In genomic region chr19:3369337-3370213, GRCh38 we compare ENCODE assay signal across 8 cellular contexts. TPM values are rescaled to one million over a fixed set of nuclear protein-coding genes. Genes with fewer than 3 reads are reported as not detected.
A peak's percentile ranks its signal among the peaks of the same experiment; 100 is the strongest.
DNase-seq lines count a peak whose midpoint lies in the region; ATAC-seq and TF ChIP-seq lines count a peak whose summit lies in the region.

No MANE protein-coding gene starts in this region.

- H3K36me3 ChIP-seq in Panc1 (ENCODE audit: control insufficient read depth, insufficient read depth, low read length): no peaks in the 10 kb centered on the region
- no peaks in the 10 kb centered on the region for H3K36me3 ChIP-seq in esophagus squamous epithelium

- H3K4me1 ChIP-seq in Panc1 (ENCODE audit: control insufficient read depth, insufficient read depth, low read length): peaks cover 55% of the 10 kb centered on the region
- peaks cover 38 to 97% (median 40%) of the 10 kb centered on the region in 3 donors for H3K4me1 ChIP-seq in esophagus squamous epithelium

- DNase-seq in Panc1 (ENCODE audit: low read depth, low spot score) (no peak), esophagus squamous epithelium (lab: John Stamatoyannopoulos, UW) (no peak), occipital lobe (lab: John Stamatoyannopoulos, UW) (no peak), NCI-H2171 treated with DMSO at 0.1 percent for 48 hours (lab: John Stamatoyannopoulos, UW) (no peak)
- no peak for DNase-seq in activated CD8-positive, alpha-beta memory T cell treated with anti-CD3 and anti-CD28 coated beads, Interleukin-2, amount 50 U/mL, for 48 hours

- ATAC-seq in Panc1 (peak; percentile 29), HG03342 (IDR thresholded peaks at IDR 0.05; ENCODE audit: unreplicated experiment) (no peak)

- peak overlapping the region; percentile 91 to 97 (median 96) for H3K27ac Mint-ChIP-seq in nephron

- H3K9me3 ChIP-seq in Panc1 (ENCODE audit: control insufficient read depth, insufficient read depth, low read depth, low read length) (no peaks in the 10 kb centered on the region), esophagus squamous epithelium (no peaks in the 10 kb centered on the region)

- POLR2A ChIA-PET in Panc1 (lab: Charles Lee): interaction anchor here (0.6 kb wide), 2 partner anchors 14 to 1452 kb away, joined by 3 to 16 read pairs; no protein-coding TSS in a partner anchor

- H3K4me3 ChIP-seq in Panc1 (ENCODE audit: low read depth in 2 of 2, low read length in 2 of 2) (peak overlapping the region; percentile 54 to 69), esophagus squamous epithelium (peak overlapping the region; percentile 83 to 92 (median 86))

- peak in 1 of 4 donors; percentile 46 for TF ChIP-seq POLR2A in esophagus squamous epithelium (IDR thresholded peaks at IDR 0.05)

- H3K4me1 Mint-ChIP-seq in nephron: peaks cover 56% of the 10 kb centered on the region

- H3K27me3 Mint-ChIP-seq in nephron (ENCODE audit: low read depth): peaks cover 65% of the 10 kb centered on the region

- H3K36me3 Mint-ChIP-seq in nephron (ENCODE audit: low read depth): no peaks in the 10 kb centered on the region

- TF ChIP-seq CTCF in GM12873 (IDR thresholded peaks at IDR 0.05; ENCODE audit: insufficient read depth, low read depth, low read length, missing control alignments): peak; percentile 12
- TF ChIP-seq CTCF in Panc1 (IDR thresholded peaks at IDR 0.05): no peak
- TF ChIP-seq CTCF in esophagus squamous epithelium (IDR thresholded peaks at IDR 0.05): no peak
- peak in 2 of 3 experiments; percentile 21 to 26 for TF ChIP-seq CTCF in nephron (IDR thresholded peaks at IDR 0.05; ENCODE audit: unreplicated experiment in 3 of 3)

- intact Hi-C loops in Panc1 (cut with micrococcal nuclease; ENCODE audit: unreplicated experiment) (no loop called here), esophagus squamous epithelium (cut with DNase I) (no loop called here)

- CTCF ChIA-PET in Panc1 (lab: Charles Lee): no interaction called here

- no TSS peak for BruUV-seq in Panc1 (replicated peaks; lab: Mats Ljungman, UMichigan)

- H3K27me3 ChIP-seq in Panc1 (ENCODE audit: control insufficient read depth, insufficient read depth, low read length) (no peaks in the 10 kb centered on the region), esophagus squamous epithelium (no peaks in the 10 kb centered on the region)

- WGBS in esophagus squamous epithelium, 2 donors: 14 to 21% methylated on average over 11 to 28 of the region's 42 CpGs

- in situ Hi-C loops in Panc1 (cut with HindIII; ENCODE audit: low pct_unique_long_range_greater_than_20kb, low sequenced_read_pairs): no loop called here

- no peaks in the 10 kb centered on the region for H3K9me3 Mint-ChIP-seq in nephron

- peak overlapping the region; percentile 83 to 89 (median 88) for H3K4me3 Mint-ChIP-seq in nephron

- H3K27ac ChIP-seq in Panc1 (ENCODE audit: low read length) (peak overlapping the region; percentile 90), esophagus squamous epithelium (peak overlapping the region; percentile 98 to 99 (median 99))

RNA-seq across cellular contexts. Expression of gene NFIC, which starts 3.2 kb away (rescaled TPM):
- total RNA-seq in Panc1 (2021; ENCODE audit: unreplicated experiment): 120 TPM
- polyA plus RNA-seq in Panc1 (2012; ENCODE audit: insufficient read length): 56.0 TPM
- 10 to 100 TPM; 40.8 to 80.9 (median 61.0) TPM for total RNA-seq in esophagus squamous epithelium
- total RNA-seq in occipital lobe: 6.6 TPM

Comparison
In these comparisons a context has a peak if more than half of its experiments do, and no peak if none do; other contexts are left out.
1. CTCF ChIP-seq: peak in GM12873 (single experiment) and nephron (2 of 3); none in Panc1 (single experiment) and esophagus squamous epithelium (0 of 6).